Comparison of ENCODE assay signal across 8 cellular contexts in the genomic region with DNA sequence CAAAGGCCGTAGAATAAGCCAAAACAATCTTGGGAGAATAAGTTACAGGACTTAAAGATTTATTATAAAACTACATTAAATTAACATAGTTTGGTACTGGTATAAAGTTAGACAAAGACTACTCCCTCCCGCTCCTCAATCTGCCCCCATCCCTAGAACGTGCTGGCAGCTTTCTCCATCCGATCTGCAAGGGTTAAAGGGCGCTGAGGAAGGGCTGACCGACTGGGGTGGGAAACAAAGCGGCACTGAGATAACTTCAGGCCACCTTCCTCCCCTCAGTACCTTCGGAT. TPM values are rescaled to one million over a fixed set of nuclear protein-coding genes. Genes with fewer than 3 reads are reported as not detected.
DNase-seq lines count a peak whose midpoint lies in the region; ATAC-seq, FAIRE-seq and TF ChIP-seq lines count a peak whose summit lies in the region.

No MANE protein-coding gene starts in this region.

- RAD21 ChIA-PET in GM12878 (lab: Charles Lee; ENCODE audit: unreplicated experiment) = interaction anchor here (1.0 to 4.2 kb wide), 10 partner anchors 10 to 500 kb away, joined by 3 to 33 read pairs (median 13); no protein-coding TSS in a partner anchor

- POLR2A ChIA-PET in GM12878 (lab: Charles Lee) = interaction anchor here (0.9 to 3.1 kb wide), 7 partner anchors 27 to 196 kb away, joined by 3 to 19 read pairs (median 7); no protein-coding TSS in a partner anchor

- peak; percentile 75 for FAIRE-seq in GM12878 (lab: Jason Lieb, UNC)

- peak; percentile 1 to 3 for ATAC-seq in activated T-cell treated with anti-CD3 and anti-CD28 coated beads, Interleukin-2, amount 50 U/mL, for 72 hours (replicated peaks in 1 of 2)
- ATAC-seq in HG03354 (IDR thresholded peaks at IDR 0.05; ENCODE audit: poor library complexity, severe bottlenecking, unreplicated experiment) (peak; percentile 24), GM12878 (peak; percentile 37), right lobe of liver (peak; percentile 39 to 59 (median 56)), HG03095 (IDR thresholded peaks at IDR 0.05; ENCODE audit: unreplicated experiment) (no peak), HG03565 (IDR thresholded peaks at IDR 0.05; ENCODE audit: unreplicated experiment) (no peak)

- no peak for TF ChIP-seq EP300 in GM12878 (IDR thresholded peaks at IDR 0.05; ENCODE audit: borderline replicate concordance in 1 of 2, control insufficient read depth in 1 of 2, low read depth in 2 of 2, low read length in 2 of 2)

- TF ChIP-seq POLR2A in GM12878 (IDR thresholded peaks at IDR 0.05; ENCODE audit: low read depth, low read length) (no peak), right lobe of liver (IDR thresholded peaks at IDR 0.05) (no peak)

- DNase-seq in activated T-cell treated with anti-CD3 and anti-CD28 coated beads, Interleukin-2, amount 50 U/mL, for 72 hours = no peak
- DNase-seq in activated T-cell treated with anti-CD3 and anti-CD28 coated beads, Interleukin-2, amount 50 U/mL, for 48 hours = no peak
- no peak for DNase-seq in GM12878 (ENCODE audit: low read depth, low spot score)
- no peak for DNase-seq in right lobe of liver
- no peak for DNase-seq in chondrocyte (ENCODE audit: low spot score)

- no peak for TF ChIP-seq RAD21 in GM12878 (IDR thresholded peaks at IDR 0.05; ENCODE audit: insufficient read depth, low read depth, low read length)

- peak overlapping the region; percentile 89 for H3K9ac ChIP-seq in GM12878 (ENCODE audit: control insufficient read depth, insufficient read depth, low read length)

- no peaks in the 10 kb centered on the region for H3K27me3 ChIP-seq in GM12878 (replicated peaks in 1 of 2; ENCODE audit: control insufficient read depth in 2 of 2, insufficient read depth in 2 of 2, low read length in 1 of 2)
- H3K27me3 ChIP-seq in right lobe of liver = no peaks in the 10 kb centered on the region

- TF ChIP-seq CTCF in GM12878 (IDR thresholded peaks at IDR 0.05 in 2 of 3, conservative IDR thresholded peaks at IDR 0.05 in 1 of 3; ENCODE audit: control insufficient read depth in 2 of 3, extremely low read depth in 1 of 3, insufficient read depth in 1 of 3, low read depth in 3 of 3, low read length in 3 of 3) = no peak
- no peak for TF ChIP-seq CTCF in right lobe of liver (IDR thresholded peaks at IDR 0.05)
- TF ChIP-seq CTCF in chondrocyte (IDR thresholded peaks at IDR 0.05) = no peak

- H2AFZ ChIP-seq in GM12878 (ENCODE audit: control insufficient read depth, low read depth, low read length) = peak overlapping the region; percentile 88

- H3K4me1 Mint-ChIP-seq in activated T-cell treated with anti-CD3 and anti-CD28 coated beads, Interleukin-2, amount 50 U/mL, for 72 hours (ENCODE audit: low read depth) = peaks cover 12% of the 10 kb centered on the region
- peaks cover 9% of the 10 kb centered on the region for H3K4me1 Mint-ChIP-seq in chondrocyte (ENCODE audit: low read depth)

- no peak overlapping the region for H3K4me3 Mint-ChIP-seq in activated T-cell treated with anti-CD3 and anti-CD28 coated beads, Interleukin-2, amount 50 U/mL, for 72 hours
- H3K4me3 Mint-ChIP-seq in chondrocyte (ENCODE audit: unreplicated experiment) = no peak overlapping the region

- 0% methylated on average over 7 of the region's 8 CpGs for WGBS in GM12878 (ENCODE audit: insufficient coverage, insufficient replicate concordance, low lambda C conversion rate, missing lambda C conversion rate)
- WGBS in right lobe of liver (ENCODE audit: insufficient coverage, low coverage, low lambda C conversion rate, missing lambda C conversion rate) = 1% methylated on average over 8 of the region's 8 CpGs

- no peaks in the 10 kb centered on the region for H4K20me1 ChIP-seq in GM12878 (ENCODE audit: control insufficient read depth, insufficient read depth)

- H3K4me1 ChIP-seq in GM12878 (ENCODE audit: control insufficient read depth, insufficient read depth, low read length) (no peaks in the 10 kb centered on the region; the same call in 1 of the 2 replicates), right lobe of liver (peaks cover 0 to 11% (median 4%) of the 10 kb centered on the region in 4 donors)

- peak overlapping the region; percentile 79 for H3K4me3 ChIP-seq in GM12878
- peak overlapping the region; percentile 70 to 90 (median 75) for H3K4me3 ChIP-seq in right lobe of liver

- peaks cover 0 to 4% of the 10 kb centered on the region in 2 donors for H3K36me3 Mint-ChIP-seq in activated T-cell treated with anti-CD3 and anti-CD28 coated beads, Interleukin-2, amount 50 U/mL, for 72 hours (ENCODE audit: insufficient read depth in 2 of 2)
- H3K36me3 Mint-ChIP-seq in chondrocyte (ENCODE audit: low read depth) = peaks cover 5% of the 10 kb centered on the region

- H3K27me3 Mint-ChIP-seq in activated T-cell treated with anti-CD3 and anti-CD28 coated beads, Interleukin-2, amount 50 U/mL, for 72 hours (ENCODE audit: low read depth) = no peaks in the 10 kb centered on the region
- H3K27me3 Mint-ChIP-seq in chondrocyte (ENCODE audit: low read depth) = no peaks in the 10 kb centered on the region

- SMC1A ChIA-PET in GM12878 (lab: Charles Lee; ENCODE audit: uncharacterized antibody, unreplicated experiment) = interaction anchor here (1.1 to 4.2 kb wide), 10 partner anchors 12 to 157 kb away, joined by 3 to 41 read pairs (median 6); no protein-coding TSS in a partner anchor

- H3K27ac Mint-ChIP-seq in activated T-cell treated with anti-CD3 and anti-CD28 coated beads, Interleukin-2, amount 50 U/mL, for 72 hours = no peak overlapping the region
- no peak overlapping the region for H3K27ac Mint-ChIP-seq in chondrocyte (ENCODE audit: unreplicated experiment)

- CTCF ChIA-PET in GM12878 (lab: Yijun Ruan, JAX) = interaction anchor here (1.9 to 3.4 kb wide), 7 partner anchors 12 to 158 kb away, joined by 6 to 39 read pairs (median 11); no protein-coding TSS in a partner anchor

- TSS peak; percentile 83 for BruUV-seq in GM12878 (replicated peaks; lab: Mats Ljungman, UMichigan)

- H3K36me3 ChIP-seq in GM12878 (ENCODE audit: control insufficient read depth in 2 of 2, insufficient read depth in 2 of 2, low read length in 1 of 2) (peaks cover 0 to 8% of the 10 kb centered on the region in 2 experiments; a peak in 1 of 4 replicates), right lobe of liver (peaks cover 0 to 3% (median 0%) of the 10 kb centered on the region in 4 donors)

- peak overlapping the region; percentile 58 for H3K4me2 ChIP-seq in GM12878 (ENCODE audit: control insufficient read depth, insufficient read depth)

- no peaks in the 10 kb centered on the region for H3K9me3 Mint-ChIP-seq in activated T-cell treated with anti-CD3 and anti-CD28 coated beads, Interleukin-2, amount 50 U/mL, for 72 hours
- H3K9me3 Mint-ChIP-seq in chondrocyte (ENCODE audit: low read depth) = no peaks in the 10 kb centered on the region

- no peaks in the 10 kb centered on the region for H3K9me3 ChIP-seq in GM12878 (replicated peaks; ENCODE audit: control insufficient read depth, insufficient read depth, low read length)
- no peaks in the 10 kb centered on the region for H3K9me3 ChIP-seq in right lobe of liver

- in situ Hi-C loops in GM12878 (cut with MboI) = loop anchor here (10.0 kb wide), 1 partner anchor 197 kb away; the partner anchor contains the start of genes CKAP2 and VPS36

- intact Hi-C loops in GM12878 (cut with micrococcal nuclease; ENCODE audit: unreplicated experiment) (loop anchor here (1.0 to 5.0 kb wide), 2 partner anchors 35 to 200 kb away; partner anchors contain the start of gene VPS36), right lobe of liver (cut with DNase I) (no loop called here)

- H3K79me2 ChIP-seq in GM12878 (ENCODE audit: control insufficient read depth, insufficient read depth, low read length) = peaks cover 56% of the 10 kb centered on the region

- H3K27ac ChIP-seq in GM12878 (ENCODE audit: control insufficient read depth, insufficient read depth) (peak overlapping the region; percentile 94), right lobe of liver (peak overlapping the region; percentile 94 to 96 (median 96))

RNA-seq across cellular contexts. Expression of gene SUGT1, which starts 0.8 kb away (rescaled TPM):
- total RNA-seq in activated T-cell treated with anti-CD3 and anti-CD28 coated beads, Interleukin-2, amount 50 U/mL, for 72 hours = 10 to 100 TPM; 47.9 to 51.0 TPM
- total RNA-seq in GM12878 (2013; cell fraction: nucleolus; rRNA removed) = 54.3 and 55.7 TPM in 2 replicates
- total RNA-seq in GM12878 (2014; rRNA removed) = 46.7 and 48.0 TPM in 2 replicates
- total RNA-seq in GM12878 (2014; rRNA removed; fragmentation: Illumina TruSeq; extraction: Trizol) = 73.7 and 77.5 TPM in 2 replicates
- 60.8 and 65.6 TPM in 2 replicates for total RNA-seq in GM12878 (2021)
- 24.4 TPM for polyA plus RNA-seq in GM12878 (2011; ENCODE audit: low read depth)
- 72.6 and 117 TPM in 2 replicates for polyA plus RNA-seq in GM12878 (2011; rRNA removed)
- 24.2 and 27.9 TPM in 2 replicates for polyA plus RNA-seq in GM12878 (2011; cell fraction: cytosol; rRNA removed)
- 19.8 and 29.8 TPM in 2 replicates for polyA plus RNA-seq in GM12878 (2011; cell fraction: nucleus; rRNA removed)
- 43.0 and 50.6 TPM in 2 replicates for polyA plus RNA-seq in GM12878 (2012)
- 77.0 and 85.5 TPM in 2 replicates for polyA plus RNA-seq in GM12878 (2014; fragmentation: Illumina TruSeq; extraction: Trizol)
- 10 to 100 TPM; 82.5 to 85.6 TPM for polyA plus RNA-seq in GM12878 (2014; fragmentation: Nextera tagmentation; extraction: Ambion mirVana)
- 55.3 and 60.6 TPM in 2 replicates for polyA plus RNA-seq in GM12878 (2014; rRNA removed)
- polyA plus RNA-seq in GM12878 (2016; fragmentation: Nextera tagmentation; extraction: Ambion mirVana) = 100 to 1,000 TPM; 119 to 122 TPM
- 22.3 and 23.6 TPM in 2 replicates for polyA minus RNA-seq in GM12878 (2011; rRNA and poly(A)+ RNA removed)
- 12.2 and 12.8 TPM in 2 replicates for polyA minus RNA-seq in GM12878 (2011; cell fraction: cytosol; rRNA and poly(A)+ RNA removed)
- 21.8 and 35.0 TPM in 2 replicates for polyA minus RNA-seq in GM12878 (2011; cell fraction: nucleus; rRNA and poly(A)+ RNA removed)
- 10 to 100 TPM; 15.4 to 29.3 (median 23.9) TPM for total RNA-seq in right lobe of liver
- total RNA-seq in chondrocyte = 46.6 to 57.5 TPM (median 50.5 TPM) in 3 replicates

RNA-seq across cellular contexts. Expression of gene HNRNPA1L2, which starts 9.6 kb away (rescaled TPM):
- 10 to 100 TPM; 12.3 TPM for total RNA-seq in activated T-cell treated with anti-CD3 and anti-CD28 coated beads, Interleukin-2, amount 50 U/mL, for 72 hours
- total RNA-seq in GM12878 (2013; cell fraction: nucleolus; rRNA removed) = 8.8 and 9.5 TPM in 2 replicates
- 3.3 and 4.0 TPM in 2 replicates for total RNA-seq in GM12878 (2014; rRNA removed)
- 6.0 and 6.1 TPM in 2 replicates for total RNA-seq in GM12878 (2014; rRNA removed; fragmentation: Illumina TruSeq; extraction: Trizol)
- 6.2 and 6.9 TPM in 2 replicates for total RNA-seq in GM12878 (2021)
- polyA plus RNA-seq in GM12878 (2011; ENCODE audit: low read depth) = 12.0 TPM
- polyA plus RNA-seq in GM12878 (2011; rRNA removed) = 10.5 and 13.3 TPM in 2 replicates
- 4.5 and 4.6 TPM in 2 replicates for polyA plus RNA-seq in GM12878 (2011; cell fraction: cytosol; rRNA removed)
- 11.5 and 11.6 TPM in 2 replicates for polyA plus RNA-seq in GM12878 (2011; cell fraction: nucleus; rRNA removed)
- polyA plus RNA-seq in GM12878 (2012) = 11.6 and 17.3 TPM in 2 replicates
- polyA plus RNA-seq in GM12878 (2014; fragmentation: Illumina TruSeq; extraction: Trizol) = 12.0 and 18.5 TPM in 2 replicates
- polyA plus RNA-seq in GM12878 (2014; fragmentation: Nextera tagmentation; extraction: Ambion mirVana) = 1 to 10 TPM; 5.8 to 8.0 TPM
- 7.5 and 9.0 TPM in 2 replicates for polyA plus RNA-seq in GM12878 (2014; rRNA removed)
- polyA plus RNA-seq in GM12878 (2016; fragmentation: Nextera tagmentation; extraction: Ambion mirVana) = 10 to 100 TPM in 1 of 2 experiments, 1 to 10 TPM in 1; 8.3 to 10.2 TPM
- polyA minus RNA-seq in GM12878 (2011; rRNA and poly(A)+ RNA removed) = 4.3 and 7.5 TPM in 2 replicates
- polyA minus RNA-seq in GM12878 (2011; cell fraction: cytosol; rRNA and poly(A)+ RNA removed) = 1.1 and 1.2 TPM in 2 replicates
- polyA minus RNA-seq in GM12878 (2011; cell fraction: nucleus; rRNA and poly(A)+ RNA removed) = 2.9 and 5.5 TPM in 2 replicates
- total RNA-seq in right lobe of liver = 1 to 10 TPM in 5 of 6 experiments, under 1 TPM in 1; 0.31 to 1.9 (median 1.2) TPM
- 7.3 to 10.9 TPM (median 7.4 TPM) in 3 replicates for total RNA-seq in chondrocyte

Comparison
In these comparisons a context has a peak if more than half of its experiments do, and no peak if none do; other contexts are left out.
1. ATAC-seq: peak in activated T-cell treated with anti-CD3 and anti-CD28 coated beads, Interleukin-2, amount 50 U/mL, for 72 hours (2 of 2), HG03354 (single experiment), GM12878 (single experiment) and right lobe of liver (4 of 4); none in HG03095 (single experiment) and HG03565 (single experiment).